26 cellular contexts compared by ENCODE assay signal in genomic region chr6:76703786-76704185, GRCh38.
"Had no signal": no experiment of that assay in that cellular context is flagged by ENCODE, and none has a peak within 500 bp of the region (broad histone marks: within the 10 kb centered on the region; RNA-seq: fewer than 3 reads in every experiment).

No MANE protein-coding gene starts in this region.

- H3K27ac Mint-ChIP-seq: activated B cell treated with CpG ODN at 0.5 μM for 24 hours; activated CD4-positive, alpha-beta T cell treated with anti-CD3 and anti-CD28 coated beads for 36 hours; activated naive CD8-positive, alpha-beta T cell; activated T-helper 2 cell treated with anti-CD3 and anti-CD28 coated beads, Interferon-gamma antibody, Interleukin-2, Interleukin-4, amounts not matched to agents 10 μg/mL and 5 μg/mL and 100 μg/mL, durations not matched to agents 14 hours and 24 hours and 36 hours; immature natural killer cell; naive B cell; stimulated activated effector memory CD8-positive, alpha-beta T cell treated with anti-CD3 and anti-CD28 coated beads, Interleukin-12 subunit alpha, Interleukin-12 subunit beta, amount 100 ng/mL, for 72 hours; stimulated activated naive CD8-positive, alpha-beta T cell treated with anti-CD3 and anti-CD28 coated beads, Interleukin-15, amount 100 ng/mL, for 72 hours; T-helper 1 cell treated with Interleukin-12 subunit alpha and Interleukin-12 subunit beta and Interleukin-4 antibody, amounts not matched to agents 30 μg/mL and 1 μg/mL, for 36 hours had no signal

- H3K4me3 Mint-ChIP-seq: activated B cell treated with CpG ODN at 0.5 μM for 24 hours; activated CD4-positive, alpha-beta T cell treated with anti-CD3 and anti-CD28 coated beads for 36 hours; activated naive CD8-positive, alpha-beta T cell; activated T-cell treated with anti-CD3 and anti-CD28 coated beads, Interleukin-2, amount 50 U/mL, for 4 hours; central memory CD8-positive, alpha-beta T cell; immature natural killer cell; naive B cell; stimulated activated effector memory CD8-positive, alpha-beta T cell treated with anti-CD3 and anti-CD28 coated beads, Interleukin-12 subunit alpha, Interleukin-12 subunit beta, amount 100 ng/mL, for 72 hours; stimulated activated naive CD8-positive, alpha-beta T cell treated with anti-CD3 and anti-CD28 coated beads, Interleukin-15, amount 100 ng/mL, for 72 hours; T-helper 1 cell treated with Interleukin-12 subunit alpha and Interleukin-12 subunit beta and Interleukin-4 antibody, amounts not matched to agents 30 μg/mL and 1 μg/mL, for 36 hours had no signal

- H3K9me3 ChIP-seq: adrenal gland, ascending aorta, tibial artery had no signal

- H3K4me1 ChIP-seq: adrenal gland, ascending aorta had no signal

- H3K27me3 ChIP-seq: adrenal gland, ascending aorta, brain microvascular endothelial cell, tibial artery had no signal

- H3K27me3 Mint-ChIP-seq: activated B cell treated with CpG ODN at 0.5 μM for 24 hours; activated CD4-positive, alpha-beta T cell treated with anti-CD3 and anti-CD28 coated beads for 36 hours; activated naive CD8-positive, alpha-beta T cell; central memory CD8-positive, alpha-beta T cell; naive B cell; stimulated activated naive CD8-positive, alpha-beta T cell treated with anti-CD3 and anti-CD28 coated beads, Interleukin-15, amount 100 ng/mL, for 72 hours had no signal

- DNase-seq: activated B cell treated with CpG ODN at 0.5 μM for 24 hours; activated CD4-positive, alpha-beta T cell treated with anti-CD3 and anti-CD28 coated beads for 36 hours; activated CD4-positive, alpha-beta T cell treated with anti-CD3 and anti-CD28 coated beads, Interleukin-2, amount 50 U/mL, for 4 hours; activated CD8-positive, alpha-beta memory T cell treated with anti-CD3 and anti-CD28 coated beads for 24 hours; activated CD8-positive, alpha-beta memory T cell treated with anti-CD3 and anti-CD28 coated beads, Interleukin-2, amount 50 U/mL, for 4 hours; activated naive CD4-positive, alpha-beta T cell; activated T-cell treated with anti-CD3 and anti-CD28 coated beads, Interleukin-2, amount 50 U/mL, for 4 hours; adrenal gland; brain microvascular endothelial cell; effector memory CD4-positive, alpha-beta T cell; immature natural killer cell; left ventricle myocardium superior; naive B cell; occipital lobe; small intestine; stimulated activated CD4-positive, alpha-beta T cell treated with anti-CD3 and anti-CD28 coated beads, Interleukin-2, amount 100 ng/mL, for 24 hours; stimulated activated naive CD8-positive, alpha-beta T cell treated with anti-CD3 and anti-CD28 coated beads, Interleukin-15, amount 100 ng/mL, for 72 hours; T1000; tibial artery had no signal

- H3K4me3 ChIP-seq: adrenal gland, ascending aorta, tibial artery had no signal

- H3K27ac ChIP-seq: adrenal gland, ascending aorta, brain microvascular endothelial cell, tibial artery had no signal

- H3K36me3 ChIP-seq: adrenal gland, ascending aorta, brain microvascular endothelial cell, tibial artery had no signal

- ATAC-seq: activated CD4-positive, alpha-beta T cell treated with anti-CD3 and anti-CD28 coated beads for 36 hours; activated T-cell treated with anti-CD3 and anti-CD28 coated beads, Interleukin-2, amount 50 U/mL, for 4 hours; left ventricle myocardium superior; sciatic nerve; stimulated activated effector memory CD8-positive, alpha-beta T cell treated with anti-CD3 and anti-CD28 coated beads, Interleukin-12 subunit alpha, Interleukin-12 subunit beta, amount 100 ng/mL, for 72 hours; stimulated activated naive CD8-positive, alpha-beta T cell treated with anti-CD3 and anti-CD28 coated beads, Interleukin-15, amount 100 ng/mL, for 72 hours had no signal

- H3K36me3 Mint-ChIP-seq: activated naive CD8-positive, alpha-beta T cell; immature natural killer cell; naive B cell; stimulated activated effector memory CD8-positive, alpha-beta T cell treated with anti-CD3 and anti-CD28 coated beads, Interleukin-12 subunit alpha, Interleukin-12 subunit beta, amount 100 ng/mL, for 72 hours had no signal

- H3K9me3 Mint-ChIP-seq: activated T-cell treated with anti-CD3 and anti-CD28 coated beads, Interleukin-2, amount 50 U/mL, for 4 hours; T-helper 1 cell treated with Interleukin-12 subunit alpha and Interleukin-12 subunit beta and Interleukin-4 antibody, amounts not matched to agents 30 μg/mL and 1 μg/mL, for 36 hours had no signal

- H3K4me1 Mint-ChIP-seq: activated B cell treated with CpG ODN at 0.5 μM for 24 hours; activated CD4-positive, alpha-beta T cell treated with anti-CD3 and anti-CD28 coated beads for 36 hours; central memory CD8-positive, alpha-beta T cell; immature natural killer cell; naive B cell; stimulated activated effector memory CD8-positive, alpha-beta T cell treated with anti-CD3 and anti-CD28 coated beads, Interleukin-12 subunit alpha, Interleukin-12 subunit beta, amount 100 ng/mL, for 72 hours; stimulated activated naive CD8-positive, alpha-beta T cell treated with anti-CD3 and anti-CD28 coated beads, Interleukin-15, amount 100 ng/mL, for 72 hours had no signal
